In the genomic region with DNA sequence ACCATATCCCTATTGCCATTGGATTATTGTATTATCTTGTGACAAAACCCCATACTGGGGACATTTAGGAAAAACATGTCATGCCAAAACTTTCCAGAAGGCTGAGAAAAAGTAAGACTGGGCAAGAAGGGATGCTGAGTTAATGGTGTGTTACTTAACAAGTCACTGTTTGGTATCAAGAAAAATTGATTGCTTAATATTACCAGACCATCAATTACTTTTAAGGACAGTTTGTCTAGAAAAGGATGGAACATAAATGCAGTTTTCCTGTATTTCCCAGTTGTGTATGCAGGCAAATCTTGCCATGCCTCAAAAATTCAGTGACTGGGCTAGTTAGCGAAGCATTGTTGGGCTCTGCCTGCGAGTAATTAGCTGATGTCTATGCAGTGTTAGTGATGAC, we compare ENCODE assay signal across 35 cellular contexts.
"Had no signal": no experiment of that assay in that cellular context is flagged by ENCODE, and none has a peak within 500 bp of the region (broad histone marks: within the 10 kb centered on the region; RNA-seq: fewer than 3 reads in every experiment).

No MANE protein-coding gene starts in this region.

- H3K27me3 ChIP-seq: MG63 had no signal

- H3K9me3 ChIP-seq: MG63 had no signal

- H3K4me3 ChIP-seq: MG63 had no signal

- H3K36me3 ChIP-seq: MG63 had no signal

- DNase-seq: Karpas-422, Kasumi-1, MG63, MM.1S, MV-4-11, NCI-H1048, NCI-H1092, NCI-H1092 treated with DMSO at 0.1 percent for 48 hours, NCI-H1105, NCI-H1105 treated with DMSO at 0.1 percent for 48 hours, NCI-H1417, NCI-H1417 treated with DMSO at 0.1 percent for 48 hours, NCI-H1436, NCI-H1436 treated with DMSO at 0.1 percent for 48 hours, NCI-H146, NCI-H1694, NCI-H1694 treated with DMSO at 0.1 percent for 48 hours, NCI-H187, NCI-H187 treated with DMSO at 0.1 percent for 48 hours, NCI-H1930, NCI-H2029, NCI-H2029 treated with DMSO at 0.1 percent for 48 hours, NCI-H2081, NCI-H2081 treated with DMSO at 0.1 percent for 48 hours, NCI-H2107, NCI-H2171, NCI-H2171 treated with DMSO at 0.1 percent for 48 hours, NCI-H2227 treated with DMSO at 0.1 percent for 48 hours, NCI-H226, NCI-H345, NCI-H446, NCI-H446 treated with DMSO at 0.1 percent for 48 hours, NCI-H510A, NCI-H510A treated with DMSO at 0.1 percent for 48 hours, NCI-H524 had no signal
